ENCODE assay signal across 1 cellular context in the genomic region with DNA sequence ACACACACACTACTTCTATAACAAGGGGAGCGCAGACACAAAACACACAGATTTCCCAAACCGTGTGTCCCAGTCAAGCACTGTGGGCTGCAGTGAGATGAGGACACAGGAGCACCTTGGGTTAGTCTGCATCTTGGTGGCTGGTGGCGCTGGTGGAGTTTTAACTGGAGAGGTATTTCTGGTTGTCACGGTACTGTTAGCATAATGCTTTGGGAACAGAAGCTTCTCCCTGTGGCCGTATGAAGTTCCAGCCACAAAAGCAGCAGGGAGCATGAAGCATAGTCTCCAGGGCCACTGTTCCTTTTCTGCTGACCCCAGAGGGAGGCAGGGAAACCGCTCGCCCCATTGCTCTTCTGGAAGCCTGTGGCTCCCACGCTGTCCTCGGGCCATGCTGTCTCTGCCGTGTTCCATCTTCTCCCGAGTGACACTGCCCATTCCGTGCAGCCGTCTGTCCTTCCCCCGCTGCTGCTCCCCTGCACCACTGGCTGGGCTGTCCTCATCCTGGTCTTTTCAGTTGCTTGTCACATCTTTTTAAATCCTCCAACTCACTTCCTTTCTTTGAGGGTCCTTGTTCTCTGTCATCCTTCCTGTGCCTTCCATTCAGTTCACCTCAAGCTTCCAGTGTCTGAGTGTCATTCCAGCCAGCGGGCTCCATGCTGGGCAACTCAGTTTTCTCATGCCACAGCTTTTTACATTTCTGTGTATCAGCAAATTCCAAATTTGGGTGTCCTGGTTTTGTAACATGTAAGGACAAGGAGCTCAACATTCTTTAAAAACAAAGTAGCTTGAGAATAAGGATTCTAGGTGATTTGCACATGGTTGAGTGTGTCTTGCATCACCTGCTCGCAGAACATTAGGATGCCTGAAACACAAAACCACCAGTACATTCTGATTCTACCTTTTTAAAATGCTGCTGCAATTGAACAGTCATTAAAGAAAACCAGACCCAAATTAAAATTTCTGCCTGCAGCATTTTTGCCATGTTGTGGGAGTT.
A peak's percentile ranks its signal among the peaks of the same experiment; 100 is the strongest.
TF ChIP-seq lines count a peak whose summit lies in the region.

No MANE protein-coding gene starts in this region.

TF ChIP-seq in K562, 482 proteins besides CTCF, POLR2A, EP300 and RAD21 (continues in another document):
- TF ChIP-seq ZNF24 (IDR thresholded peaks at IDR 0.05) = no peak
- TF ChIP-seq CBX2 (IDR thresholded peaks at IDR 0.05; ENCODE audit: insufficient read depth, low read length, poor library complexity, severe bottlenecking) = no peak
- TF ChIP-seq TRIM28 (IDR thresholded peaks at IDR 0.05) = peak; percentile 88
- peak; percentile 11 to 58; a peak in 3 of 4 replicates for TF ChIP-seq TRIM24 (IDR thresholded peaks at IDR 0.05)
- TF ChIP-seq ZNF121 (CRISPR knock-in tag; conservative IDR thresholded peaks at IDR 0.05) = no peak
- TF ChIP-seq ZBTB1 (CRISPR knock-in tag; IDR thresholded peaks at IDR 0.05; ENCODE audit: borderline replicate concordance, low read depth) = no peak
- TF ChIP-seq, protein P1, sequence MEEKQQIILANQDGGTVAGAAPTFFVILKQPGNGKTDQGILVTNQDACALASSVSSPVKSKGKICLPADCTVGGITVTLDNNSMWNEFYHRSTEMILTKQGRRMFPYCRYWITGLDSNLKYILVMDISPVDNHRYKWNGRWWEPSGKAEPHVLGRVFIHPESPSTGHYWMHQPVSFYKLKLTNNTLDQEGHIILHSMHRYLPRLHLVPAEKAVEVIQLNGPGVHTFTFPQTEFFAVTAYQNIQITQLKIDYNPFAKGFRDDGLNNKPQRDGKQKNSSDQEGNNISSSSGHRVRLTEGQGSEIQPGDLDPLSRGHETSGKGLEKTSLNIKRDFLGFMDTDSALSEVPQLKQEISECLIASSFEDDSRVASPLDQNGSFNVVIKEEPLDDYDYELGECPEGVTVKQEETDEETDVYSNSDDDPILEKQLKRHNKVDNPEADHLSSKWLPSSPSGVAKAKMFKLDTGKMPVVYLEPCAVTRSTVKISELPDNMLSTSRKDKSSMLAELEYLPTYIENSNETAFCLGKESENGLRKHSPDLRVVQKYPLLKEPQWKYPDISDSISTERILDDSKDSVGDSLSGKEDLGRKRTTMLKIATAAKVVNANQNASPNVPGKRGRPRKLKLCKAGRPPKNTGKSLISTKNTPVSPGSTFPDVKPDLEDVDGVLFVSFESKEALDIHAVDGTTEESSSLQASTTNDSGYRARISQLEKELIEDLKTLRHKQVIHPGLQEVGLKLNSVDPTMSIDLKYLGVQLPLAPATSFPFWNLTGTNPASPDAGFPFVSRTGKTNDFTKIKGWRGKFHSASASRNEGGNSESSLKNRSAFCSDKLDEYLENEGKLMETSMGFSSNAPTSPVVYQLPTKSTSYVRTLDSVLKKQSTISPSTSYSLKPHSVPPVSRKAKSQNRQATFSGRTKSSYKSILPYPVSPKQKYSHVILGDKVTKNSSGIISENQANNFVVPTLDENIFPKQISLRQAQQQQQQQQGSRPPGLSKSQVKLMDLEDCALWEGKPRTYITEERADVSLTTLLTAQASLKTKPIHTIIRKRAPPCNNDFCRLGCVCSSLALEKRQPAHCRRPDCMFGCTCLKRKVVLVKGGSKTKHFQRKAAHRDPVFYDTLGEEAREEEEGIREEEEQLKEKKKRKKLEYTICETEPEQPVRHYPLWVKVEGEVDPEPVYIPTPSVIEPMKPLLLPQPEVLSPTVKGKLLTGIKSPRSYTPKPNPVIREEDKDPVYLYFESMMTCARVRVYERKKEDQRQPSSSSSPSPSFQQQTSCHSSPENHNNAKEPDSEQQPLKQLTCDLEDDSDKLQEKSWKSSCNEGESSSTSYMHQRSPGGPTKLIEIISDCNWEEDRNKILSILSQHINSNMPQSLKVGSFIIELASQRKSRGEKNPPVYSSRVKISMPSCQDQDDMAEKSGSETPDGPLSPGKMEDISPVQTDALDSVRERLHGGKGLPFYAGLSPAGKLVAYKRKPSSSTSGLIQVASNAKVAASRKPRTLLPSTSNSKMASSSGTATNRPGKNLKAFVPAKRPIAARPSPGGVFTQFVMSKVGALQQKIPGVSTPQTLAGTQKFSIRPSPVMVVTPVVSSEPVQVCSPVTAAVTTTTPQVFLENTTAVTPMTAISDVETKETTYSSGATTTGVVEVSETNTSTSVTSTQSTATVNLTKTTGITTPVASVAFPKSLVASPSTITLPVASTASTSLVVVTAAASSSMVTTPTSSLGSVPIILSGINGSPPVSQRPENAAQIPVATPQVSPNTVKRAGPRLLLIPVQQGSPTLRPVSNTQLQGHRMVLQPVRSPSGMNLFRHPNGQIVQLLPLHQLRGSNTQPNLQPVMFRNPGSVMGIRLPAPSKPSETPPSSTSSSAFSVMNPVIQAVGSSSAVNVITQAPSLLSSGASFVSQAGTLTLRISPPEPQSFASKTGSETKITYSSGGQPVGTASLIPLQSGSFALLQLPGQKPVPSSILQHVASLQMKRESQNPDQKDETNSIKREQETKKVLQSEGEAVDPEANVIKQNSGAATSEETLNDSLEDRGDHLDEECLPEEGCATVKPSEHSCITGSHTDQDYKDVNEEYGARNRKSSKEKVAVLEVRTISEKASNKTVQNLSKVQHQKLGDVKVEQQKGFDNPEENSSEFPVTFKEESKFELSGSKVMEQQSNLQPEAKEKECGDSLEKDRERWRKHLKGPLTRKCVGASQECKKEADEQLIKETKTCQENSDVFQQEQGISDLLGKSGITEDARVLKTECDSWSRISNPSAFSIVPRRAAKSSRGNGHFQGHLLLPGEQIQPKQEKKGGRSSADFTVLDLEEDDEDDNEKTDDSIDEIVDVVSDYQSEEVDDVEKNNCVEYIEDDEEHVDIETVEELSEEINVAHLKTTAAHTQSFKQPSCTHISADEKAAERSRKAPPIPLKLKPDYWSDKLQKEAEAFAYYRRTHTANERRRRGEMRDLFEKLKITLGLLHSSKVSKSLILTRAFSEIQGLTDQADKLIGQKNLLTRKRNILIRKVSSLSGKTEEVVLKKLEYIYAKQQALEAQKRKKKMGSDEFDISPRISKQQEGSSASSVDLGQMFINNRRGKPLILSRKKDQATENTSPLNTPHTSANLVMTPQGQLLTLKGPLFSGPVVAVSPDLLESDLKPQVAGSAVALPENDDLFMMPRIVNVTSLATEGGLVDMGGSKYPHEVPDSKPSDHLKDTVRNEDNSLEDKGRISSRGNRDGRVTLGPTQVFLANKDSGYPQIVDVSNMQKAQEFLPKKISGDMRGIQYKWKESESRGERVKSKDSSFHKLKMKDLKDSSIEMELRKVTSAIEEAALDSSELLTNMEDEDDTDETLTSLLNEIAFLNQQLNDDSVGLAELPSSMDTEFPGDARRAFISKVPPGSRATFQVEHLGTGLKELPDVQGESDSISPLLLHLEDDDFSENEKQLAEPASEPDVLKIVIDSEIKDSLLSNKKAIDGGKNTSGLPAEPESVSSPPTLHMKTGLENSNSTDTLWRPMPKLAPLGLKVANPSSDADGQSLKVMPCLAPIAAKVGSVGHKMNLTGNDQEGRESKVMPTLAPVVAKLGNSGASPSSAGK (IDR thresholded peaks at IDR 0.05) = 0 out of 2 replicates have a peak, but pooled peaks have one; percentile 36
- 0 out of 2 replicates have a peak, but pooled peaks have one; percentile 15 for TF ChIP-seq MTA3 (IDR thresholded peaks at IDR 0.05; ENCODE audit: borderline replicate concordance)
- no peak for TF ChIP-seq FUS (optimal IDR thresholded peaks at IDR 0.05; ENCODE audit: low read depth, low read length)
- TF ChIP-seq NUFIP1 (IDR thresholded peaks at IDR 0.05; ENCODE audit: partially characterized antibody) = no peak
- TF ChIP-seq PTTG1 (tag; IDR thresholded peaks at IDR 0.05; ENCODE audit: low read depth) = no peak
- TF ChIP-seq HNRNPK (IDR thresholded peaks at IDR 0.05; ENCODE audit: low read depth, low read length, poor library complexity, severe bottlenecking) = no peak
- no peak for TF ChIP-seq ZNF77 (CRISPR knock-in tag; IDR thresholded peaks at IDR 0.05)
- TF ChIP-seq, protein P2, sequence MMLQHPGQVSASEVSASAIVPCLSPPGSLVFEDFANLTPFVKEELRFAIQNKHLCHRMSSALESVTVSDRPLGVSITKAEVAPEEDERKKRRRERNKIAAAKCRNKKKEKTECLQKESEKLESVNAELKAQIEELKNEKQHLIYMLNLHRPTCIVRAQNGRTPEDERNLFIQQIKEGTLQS (IDR thresholded peaks at IDR 0.05) = peak; percentile 65
- TF ChIP-seq, protein P2 (CRISPR knock-in tag; conservative IDR thresholded peaks at IDR 0.05) = no peak
- no peak for TF ChIP-seq CCAR2 (IDR thresholded peaks at IDR 0.05; ENCODE audit: low read depth, low read length)
- no peak for TF ChIP-seq JUNB (CRISPR knock-in tag; conservative IDR thresholded peaks at IDR 0.05)
- TF ChIP-seq ZNF165 (CRISPR knock-in tag; IDR thresholded peaks at IDR 0.05; ENCODE audit: borderline replicate concordance) = no peak
- no peak for TF ChIP-seq NCOR1 (IDR thresholded peaks at IDR 0.05)
- no peak for TF ChIP-seq NCOA1 (IDR thresholded peaks at IDR 0.05; ENCODE audit: low read depth)
- TF ChIP-seq CHD1 (IDR thresholded peaks at IDR 0.05; ENCODE audit: low read length) = no peak
- TF ChIP-seq CTBP1 (IDR thresholded peaks at IDR 0.05; ENCODE audit: borderline replicate concordance) = peak; percentile 50
- peak; percentile 62; the same call in 1 of the 2 replicates for TF ChIP-seq CEBPG (CRISPR knock-in tag; IDR thresholded peaks at IDR 0.05)
- peak in 1 of 2 experiments; percentile 85; a peak in 2 of 4 replicates for TF ChIP-seq CEBPG (tag; conservative IDR thresholded peaks at IDR 0.05 in 1 of 2, IDR thresholded peaks at IDR 0.05 in 1 of 2)
- TF ChIP-seq KDM5B (IDR thresholded peaks at IDR 0.05; ENCODE audit: insufficient replicate concordance, low read depth, low read length) = no peak
- no peak for TF ChIP-seq HDAC6 (IDR thresholded peaks at IDR 0.05; ENCODE audit: low read depth, low read length)
- no peak for TF ChIP-seq TCF7 (IDR thresholded peaks at IDR 0.05; ENCODE audit: borderline replicate concordance)
- TF ChIP-seq MAFG (tag; conservative IDR thresholded peaks at IDR 0.05) = peak; percentile 27; the same call in 1 of the 2 replicates
- TF ChIP-seq EP400 (IDR thresholded peaks at IDR 0.05) = 0 out of 2 replicates have a peak, but pooled peaks have one; percentile 20
- TF ChIP-seq, protein P3, sequence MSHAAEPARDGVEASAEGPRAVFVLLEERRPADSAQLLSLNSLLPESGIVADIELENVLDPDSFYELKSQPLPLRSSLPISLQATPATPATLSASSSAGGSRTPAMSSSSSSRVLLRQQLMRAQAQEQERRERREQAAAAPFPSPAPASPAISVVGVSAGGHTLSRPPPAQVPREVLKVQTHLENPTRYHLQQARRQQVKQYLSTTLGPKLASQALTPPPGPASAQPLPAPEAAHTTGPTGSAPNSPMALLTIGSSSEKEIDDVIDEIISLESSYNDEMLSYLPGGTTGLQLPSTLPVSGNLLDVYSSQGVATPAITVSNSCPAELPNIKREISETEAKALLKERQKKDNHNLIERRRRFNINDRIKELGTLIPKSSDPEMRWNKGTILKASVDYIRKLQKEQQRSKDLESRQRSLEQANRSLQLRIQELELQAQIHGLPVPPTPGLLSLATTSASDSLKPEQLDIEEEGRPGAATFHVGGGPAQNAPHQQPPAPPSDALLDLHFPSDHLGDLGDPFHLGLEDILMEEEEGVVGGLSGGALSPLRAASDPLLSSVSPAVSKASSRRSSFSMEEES (CRISPR knock-in tag; IDR thresholded peaks at IDR 0.05) = no peak
- 0 out of 2 replicates have a peak, but pooled peaks have one; percentile 11 for TF ChIP-seq CEBPB (tag; IDR thresholded peaks at IDR 0.05)
- no peak for TF ChIP-seq SUPT5H (IDR thresholded peaks at IDR 0.05)
- no peak for TF ChIP-seq ETV5 (CRISPR knock-in tag; IDR thresholded peaks at IDR 0.05; ENCODE audit: low read depth)
